9 cellular contexts compared by ENCODE assay signal in the genomic region with DNA sequence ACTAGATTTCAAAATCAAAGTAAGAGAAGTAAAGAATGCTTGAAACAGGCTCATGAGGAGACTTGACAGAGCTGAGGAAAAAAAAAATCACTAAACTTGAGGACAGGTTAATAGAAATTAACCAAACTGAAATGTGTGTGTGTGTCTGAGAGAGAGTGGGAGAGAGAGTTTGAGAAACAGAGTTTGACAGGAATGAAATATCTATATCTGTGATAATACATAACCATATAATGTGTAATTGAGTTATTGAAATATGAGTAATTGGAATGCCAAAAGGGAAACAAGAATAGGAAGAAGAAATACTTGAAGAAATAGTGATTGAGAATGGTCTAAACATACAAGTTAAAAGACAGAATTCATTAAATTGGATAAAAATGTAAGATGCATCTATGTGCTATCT.
"Had no signal": no experiment of that assay in that cellular context is flagged by ENCODE, and none has a peak within 500 bp of the region (broad histone marks: within the 10 kb centered on the region; RNA-seq: fewer than 3 reads in every experiment).

No MANE protein-coding gene starts in this region.

- H3K4me2 ChIP-seq: GM23338 had no signal

- H3K4me3 ChIP-seq: GM23248, GM23338, HAP-1 had no signal

- ATAC-seq: GM23338, HCT116 had no signal

- H3K9ac ChIP-seq: GM23248 had no signal

- H3K36me3 ChIP-seq: HAP-1 had no signal

- H3K27ac ChIP-seq: GM23248 had no signal

- H3K4me1 ChIP-seq: HAP-1 had no signal

- H3K9me3 ChIP-seq: HAP-1 had no signal

- H2AFZ ChIP-seq: GM23248, GM23338 had no signal

- DNase-seq: GM23248, GOT3, H7, H9, HCEC 1CT, HFFc6 had no signal
